18 cellular contexts compared by ENCODE assay signal in genomic region chr5:2096827-2097226, GRCh38.
DNase-seq lines count a peak whose midpoint lies in the region; ATAC-seq and TF ChIP-seq lines count a peak whose summit lies in the region.
"Had no signal": no experiment of that assay in that cellular context is flagged by ENCODE, and none has a peak within 500 bp of the region (broad histone marks: within the 10 kb centered on the region; RNA-seq: fewer than 3 reads in every experiment).

No MANE protein-coding gene starts in this region.

- no peaks in the 10 kb centered on the region for H3K36me3 ChIP-seq in neural progenitor cell

- DNase-seq in neural crest cell (ENCODE audit: low read depth, low spot score) (no peak), neural progenitor cell (ENCODE audit: low spot score) (no peak), progenitor cell of endocrine pancreas (ENCODE audit: low spot score, unreplicated experiment) (peak; percentile 41), middle frontal gyrus (ENCODE audit: extremely low spot score, low spot score) (no peak), DMS 273 treated with DMSO at 0.1 percent for 48 hours (lab: John Stamatoyannopoulos, UW) (no peak)
- DNase-seq: C1 segment of cervical spinal cord; Calu3; CD4-positive, alpha-beta memory T cell; COR-L47; DMS153; DMS79; EL; GDM1; H9 had no signal

- H3K9me3 Mint-ChIP-seq in neural crest cell = no peaks in the 10 kb centered on the region
- peaks cover 2% of the 10 kb centered on the region for H3K9me3 Mint-ChIP-seq in neural progenitor cell
- no peaks in the 10 kb centered on the region for H3K9me3 Mint-ChIP-seq in progenitor cell of endocrine pancreas (ENCODE audit: low read depth)
- H3K9me3 Mint-ChIP-seq: H9 had no signal

- no peak overlapping the region for H3K4me2 ChIP-seq in neural progenitor cell
- H3K4me2 ChIP-seq: GM23338 had no signal

- H3K27me3 ChIP-seq in neural progenitor cell = no peaks in the 10 kb centered on the region

- H3K27me3 Mint-ChIP-seq in neural crest cell (ENCODE audit: low read depth) (peaks cover 3% of the 10 kb centered on the region), neural progenitor cell (ENCODE audit: insufficient read depth, low read depth) (peaks cover 5% of the 10 kb centered on the region), progenitor cell of endocrine pancreas (peaks cover 22% of the 10 kb centered on the region)

- no peak overlapping the region for H3K4me3 ChIP-seq in neural progenitor cell
- H3K4me3 ChIP-seq: GM12878, GM23338 had no signal

- no peaks in the 10 kb centered on the region for H3F3A ChIP-seq in neural progenitor cell (ENCODE audit: low read depth)

- H3K4me1 Mint-ChIP-seq in neural crest cell = no peaks in the 10 kb centered on the region
- H3K4me1 Mint-ChIP-seq in neural progenitor cell = peaks cover 9% of the 10 kb centered on the region
- peaks cover 13% of the 10 kb centered on the region for H3K4me1 Mint-ChIP-seq in progenitor cell of endocrine pancreas (ENCODE audit: low read depth)
- H3K4me1 Mint-ChIP-seq: CD4-positive, alpha-beta memory T cell; GM23338; H9 had no signal

- H3K36me3 Mint-ChIP-seq in neural crest cell (ENCODE audit: low read depth) = no peaks in the 10 kb centered on the region
- peaks cover 2% of the 10 kb centered on the region for H3K36me3 Mint-ChIP-seq in neural progenitor cell
- no peaks in the 10 kb centered on the region for H3K36me3 Mint-ChIP-seq in progenitor cell of endocrine pancreas (ENCODE audit: insufficient read depth)
- H3K36me3 Mint-ChIP-seq: CD4-positive, alpha-beta memory T cell had no signal

- H3K4me3 Mint-ChIP-seq in neural crest cell (no peak overlapping the region), neural progenitor cell (no peak overlapping the region), progenitor cell of endocrine pancreas (ENCODE audit: low read depth) (peak overlapping the region; percentile 21)
- H3K4me3 Mint-ChIP-seq: CD4-positive, alpha-beta memory T cell; GM23338; H9 had no signal

- H3K79me2 ChIP-seq in neural progenitor cell (ENCODE audit: low read depth) = no peaks in the 10 kb centered on the region

- ATAC-seq in GM18867 (IDR thresholded peaks at IDR 0.05; ENCODE audit: unreplicated experiment) = no peak
- ATAC-seq: GM12878, GM23338, HCT116 had no signal

- TF ChIP-seq CTCF in neural crest cell (conservative IDR thresholded peaks at IDR 0.05) (no peak), neural progenitor cell (IDR thresholded peaks at IDR 0.05) (no peak), progenitor cell of endocrine pancreas (IDR thresholded peaks at IDR 0.05; ENCODE audit: unreplicated experiment) (no peak)

- no peaks in the 10 kb centered on the region for H3K9me3 ChIP-seq in neural progenitor cell (ENCODE audit: low read depth)

- no peak overlapping the region for H3K9ac ChIP-seq in neural progenitor cell

- H3K27ac Mint-ChIP-seq in neural crest cell (ENCODE audit: unreplicated experiment) (peak overlapping the region; percentile 22), neural progenitor cell (peak overlapping the region; percentile 10), progenitor cell of endocrine pancreas (no peak overlapping the region)
- H3K27ac Mint-ChIP-seq: CD4-positive, alpha-beta memory T cell; GM23338 had no signal

- no peaks in the 10 kb centered on the region for H3K4me1 ChIP-seq in neural progenitor cell

- no peaks in the 10 kb centered on the region for H4K20me1 ChIP-seq in neural progenitor cell (ENCODE audit: low read depth)

- no peak overlapping the region for H3K27ac ChIP-seq in neural progenitor cell

- no peak overlapping the region for H2AFZ ChIP-seq in neural progenitor cell (replicated peaks)
- H2AFZ ChIP-seq: GM23338 had no signal
